In the genomic region with DNA sequence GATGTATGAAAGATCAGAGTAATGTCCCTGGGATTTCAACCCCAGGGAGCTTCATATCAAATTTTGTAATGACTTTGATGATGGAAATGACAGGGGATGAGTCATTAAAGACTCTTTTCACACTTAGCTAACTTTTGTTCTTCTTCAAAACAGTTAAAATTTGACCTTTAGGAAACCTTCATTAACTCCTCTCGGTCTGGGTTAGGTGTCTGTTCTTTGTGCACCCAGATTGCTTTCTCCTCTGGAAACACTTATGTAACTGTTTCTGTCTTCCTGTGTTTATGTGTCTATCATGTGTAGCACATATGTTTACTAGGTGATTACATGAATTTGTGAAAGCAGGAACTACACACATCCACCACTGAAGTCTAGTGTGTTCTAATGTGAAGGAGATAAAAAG, we compare ENCODE assay signal across 8 cellular contexts. TPM values are rescaled to one million over a fixed set of nuclear protein-coding genes. Genes with fewer than 3 reads are reported as not detected.
DNase-seq lines count a peak whose midpoint lies in the region; ATAC-seq and TF ChIP-seq lines count a peak whose summit lies in the region.

No MANE protein-coding gene starts in this region.

- H3K4me3 ChIP-seq in iPS-18c (ENCODE audit: insufficient read depth, low read depth, low read length), result peak overlapping the region; percentile 69; the same call in 1 of the 2 replicates

- CTCF ChIA-PET in activated naive CD4-positive, alpha-beta T cell treated with anti-CD3 and anti-CD28 coated beads for 36 hours (lab: Charles Lee), result interaction anchor here (1.5 kb wide), 1 partner anchor 15 kb away, joined by 4 read pairs; no protein-coding TSS in a partner anchor
- CTCF ChIA-PET in activated B cell treated with CpG ODN at 0.5 μM for 24 hours (lab: Charles Lee), result interaction anchor here (1.6 kb wide), 1 partner anchor 13 kb away, joined by 6 read pairs; no protein-coding TSS in a partner anchor

- H3K36me3 Mint-ChIP-seq in activated naive CD4-positive, alpha-beta T cell treated with anti-CD3 and anti-CD28 coated beads for 36 hours (ENCODE audit: low read depth), result peaks cover 21% of the 10 kb centered on the region
- peaks cover 18% of the 10 kb centered on the region for H3K36me3 Mint-ChIP-seq in activated B cell treated with CpG ODN at 0.5 μM for 24 hours (ENCODE audit: low read depth)

- ATAC-seq in activated B cell treated with CpG ODN at 0.5 μM for 24 hours (ENCODE audit: low read depth) (no peak), GM18873 (IDR thresholded peaks at IDR 0.05; ENCODE audit: low FRiP score, unreplicated experiment) (no peak)
- peak; percentile 61 for ATAC-seq in stimulated activated naive CD8-positive, alpha-beta T cell treated with anti-CD3 and anti-CD28 coated beads, Interleukin-15, amount 100 ng/mL, for 72 hours

- TF ChIP-seq CTCF in activated B cell treated with CpG ODN at 0.5 μM for 24 hours (IDR thresholded peaks at IDR 0.05), result no peak

- DNase-seq in activated naive CD4-positive, alpha-beta T cell treated with anti-CD3 and anti-CD28 coated beads for 36 hours, result no peak
- DNase-seq in activated naive CD4-positive, alpha-beta T cell treated with anti-CD3 and anti-CD28 coated beads, Interleukin-2, amount 50 U/mL, for 16 hours, result no peak
- DNase-seq in activated B cell treated with CpG ODN at 0.5 μM for 24 hours (no peak), retina (no peak), activated gamma-delta T cell (lab: John Stamatoyannopoulos, UW) (no peak)
- peak in 1 of 2 donors; percentile 8 for DNase-seq in stimulated activated naive CD8-positive, alpha-beta T cell treated with anti-CD3 and anti-CD28 coated beads, Interleukin-15, amount 100 ng/mL, for 72 hours

- H3K4me3 Mint-ChIP-seq in activated naive CD4-positive, alpha-beta T cell treated with anti-CD3 and anti-CD28 coated beads for 36 hours, result peak overlapping the region; percentile 91
- peak overlapping the region; percentile 98 for H3K4me3 Mint-ChIP-seq in activated B cell treated with CpG ODN at 0.5 μM for 24 hours
- peak overlapping the region; percentile 87 to 95 for H3K4me3 Mint-ChIP-seq in stimulated activated naive CD8-positive, alpha-beta T cell treated with anti-CD3 and anti-CD28 coated beads, Interleukin-15, amount 100 ng/mL, for 72 hours

- H3K9me3 Mint-ChIP-seq in activated naive CD4-positive, alpha-beta T cell treated with anti-CD3 and anti-CD28 coated beads for 36 hours, result peaks cover 11% of the 10 kb centered on the region
- peaks cover 7% of the 10 kb centered on the region for H3K9me3 Mint-ChIP-seq in activated B cell treated with CpG ODN at 0.5 μM for 24 hours
- H3K9me3 Mint-ChIP-seq in stimulated activated naive CD8-positive, alpha-beta T cell treated with anti-CD3 and anti-CD28 coated beads, Interleukin-15, amount 100 ng/mL, for 72 hours, result no peaks in the 10 kb centered on the region

- POLR2A ChIA-PET in activated B cell treated with CpG ODN at 0.5 μM for 24 hours (lab: Charles Lee), result no interaction called here

- peaks cover 39% of the 10 kb centered on the region for H3K4me1 Mint-ChIP-seq in activated naive CD4-positive, alpha-beta T cell treated with anti-CD3 and anti-CD28 coated beads for 36 hours (ENCODE audit: low read depth)
- peaks cover 46% of the 10 kb centered on the region for H3K4me1 Mint-ChIP-seq in activated B cell treated with CpG ODN at 0.5 μM for 24 hours
- peaks cover 43% of the 10 kb centered on the region for H3K4me1 Mint-ChIP-seq in stimulated activated naive CD8-positive, alpha-beta T cell treated with anti-CD3 and anti-CD28 coated beads, Interleukin-15, amount 100 ng/mL, for 72 hours

- H3K27me3 Mint-ChIP-seq in activated naive CD4-positive, alpha-beta T cell treated with anti-CD3 and anti-CD28 coated beads for 36 hours (ENCODE audit: low read depth), result peaks cover 5% of the 10 kb centered on the region
- H3K27me3 Mint-ChIP-seq in activated B cell treated with CpG ODN at 0.5 μM for 24 hours, result peaks cover 3% of the 10 kb centered on the region
- H3K27me3 Mint-ChIP-seq in stimulated activated naive CD8-positive, alpha-beta T cell treated with anti-CD3 and anti-CD28 coated beads, Interleukin-15, amount 100 ng/mL, for 72 hours, result no peaks in the 10 kb centered on the region

- no peaks in the 10 kb centered on the region for H3K9me3 ChIP-seq in iPS-18c (ENCODE audit: control insufficient read depth, insufficient read depth, low read length)

- intact Hi-C loops in activated naive CD4-positive, alpha-beta T cell treated with anti-CD3 and anti-CD28 coated beads for 36 hours (cut with micrococcal nuclease), result loop anchor here (1.0 to 10.0 kb wide), 8 partner anchors 24 to 1549 kb away; partner anchors contain the start of genes CSNK1G3 and SNX24
- intact Hi-C loops in activated B cell treated with CpG ODN at 0.5 μM for 24 hours (cut with micrococcal nuclease), result loop anchor here (5.0 to 10.0 kb wide), 5 partner anchors 139 to 1551 kb away; partner anchors contain the start of genes CEP120, CSNK1G3 and SNX2

- H3K27ac Mint-ChIP-seq in activated naive CD4-positive, alpha-beta T cell treated with anti-CD3 and anti-CD28 coated beads for 36 hours, result peak overlapping the region; percentile 94
- peak overlapping the region; percentile 95 for H3K27ac Mint-ChIP-seq in activated B cell treated with CpG ODN at 0.5 μM for 24 hours
- H3K27ac Mint-ChIP-seq in stimulated activated naive CD8-positive, alpha-beta T cell treated with anti-CD3 and anti-CD28 coated beads, Interleukin-15, amount 100 ng/mL, for 72 hours, result peak overlapping the region; percentile 96 to 97

RNA-seq across cellular contexts. Expression of gene SRFBP1, which starts 1.6 kb away (rescaled TPM):
- 10 to 100 TPM in 1 of 2 experiments, 1 to 10 TPM in 1; 9.3 to 10.2 TPM for total RNA-seq in activated naive CD4-positive, alpha-beta T cell treated with anti-CD3 and anti-CD28 coated beads for 36 hours
- 18.2 and 19.2 TPM in 2 replicates for total RNA-seq in activated B cell treated with CpG ODN at 0.5 μM for 24 hours
